15 cellular contexts compared by ENCODE assay signal in the genomic region with DNA sequence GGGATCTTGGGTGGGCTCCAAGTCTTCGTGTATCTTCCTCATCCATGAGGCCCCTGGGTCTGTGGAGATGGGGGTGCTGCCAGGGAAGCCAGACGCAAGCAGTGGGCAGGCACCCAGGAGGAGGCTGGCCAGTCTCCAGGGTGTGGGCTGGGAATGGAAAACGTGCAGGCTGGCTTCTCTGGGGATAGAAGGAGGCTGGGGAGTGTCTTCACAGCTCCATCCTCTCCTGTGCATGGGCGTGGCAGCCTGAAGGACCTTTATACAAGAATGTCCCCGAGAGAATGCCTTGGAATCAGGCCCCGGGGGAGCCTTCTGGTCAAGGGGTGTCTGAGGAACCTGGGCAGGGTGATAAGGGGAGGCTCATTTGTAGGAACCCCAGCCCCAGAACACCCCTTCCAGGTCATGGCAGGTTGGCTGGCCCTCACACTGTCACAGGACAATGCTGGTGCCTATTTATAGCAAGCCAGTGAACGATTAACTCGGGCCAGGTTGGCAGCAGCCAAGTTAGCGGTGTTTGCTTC. TPM values are rescaled to one million over a fixed set of nuclear protein-coding genes. Genes with fewer than 3 reads are reported as not detected.
DNase-seq lines count a peak whose midpoint lies in the region; ATAC-seq and TF ChIP-seq lines count a peak whose summit lies in the region.
"Had no signal": no experiment of that assay in that cellular context is flagged by ENCODE, and none has a peak within 500 bp of the region (broad histone marks: within the 10 kb centered on the region; RNA-seq: fewer than 3 reads in every experiment).

No MANE protein-coding gene starts in this region.

- H3K4me1 Mint-ChIP-seq in activated CD4-positive, alpha-beta T cell treated with anti-CD3 and anti-CD28 coated beads, Interleukin-2, amount 10 ng/mL, durations not matched to agents 24 days and 14 days: no peaks in the 10 kb centered on the region
- H3K4me1 Mint-ChIP-seq in nephron progenitor cell: peaks cover 4% of the 10 kb centered on the region
- H3K4me1 Mint-ChIP-seq: CD4-positive, CD25-positive, alpha-beta regulatory T cell had no signal

- no peaks in the 10 kb centered on the region for H3K27me3 Mint-ChIP-seq in activated CD4-positive, alpha-beta T cell treated with anti-CD3 and anti-CD28 coated beads, Interleukin-2, amount 10 ng/mL, durations not matched to agents 24 days and 14 days
- H3K27me3 Mint-ChIP-seq in nephron progenitor cell (ENCODE audit: low read depth, poor library complexity): peaks cover 18% of the 10 kb centered on the region

- no peak overlapping the region for H3K27ac Mint-ChIP-seq in activated CD4-positive, alpha-beta T cell treated with anti-CD3 and anti-CD28 coated beads, Interleukin-2, amount 10 ng/mL, durations not matched to agents 24 days and 14 days
- H3K27ac Mint-ChIP-seq in nephron progenitor cell: no peak overlapping the region
- H3K27ac Mint-ChIP-seq: CD4-positive, CD25-positive, alpha-beta regulatory T cell had no signal

- DNase-seq in NCI-H1105 (lab: John Stamatoyannopoulos, UW): peak; percentile 43
- DNase-seq in dorsolateral prefrontal cortex: peak; percentile 29 to 79 (median 64)
- peak; percentile 64 to 79 (median 70) for DNase-seq in right lobe of liver
- DNase-seq in thyroid gland: peak; percentile 60 to 61
- DNase-seq in activated CD4-positive, alpha-beta T cell treated with anti-CD3 and anti-CD28 coated beads, Interleukin-2, amount 10 ng/mL, durations not matched to agents 24 days and 14 days: no peak
- DNase-seq in nephron progenitor cell: no peak
- DNase-seq: activated CD4-positive, alpha-beta T cell treated with anti-CD3 and anti-CD28 coated beads, Interleukin-2, amount 50 U/mL, for 4 hours; CD4-positive, CD25-positive, alpha-beta regulatory T cell; NCI-H2227 treated with DMSO at 0.1 percent for 48 hours had no signal

- no peaks in the 10 kb centered on the region for H3K27me3 ChIP-seq in dorsolateral prefrontal cortex
- H3K27me3 ChIP-seq in right lobe of liver: no peaks in the 10 kb centered on the region
- H3K27me3 ChIP-seq in thyroid gland: no peaks in the 10 kb centered on the region
- H3K27me3 ChIP-seq: cardiac muscle cell had no signal

- no peak for TF ChIP-seq POLR2A in right lobe of liver (IDR thresholded peaks at IDR 0.05)
- no peak for TF ChIP-seq POLR2A in thyroid gland (IDR thresholded peaks at IDR 0.05)

- TF ChIP-seq CTCF in dorsolateral prefrontal cortex (IDR thresholded peaks at IDR 0.05 in 54 of 56, conservative IDR thresholded peaks at IDR 0.05 in 2 of 56; ENCODE audit: low read depth in 1 of 56, partially characterized antibody in 56 of 56) (no peak), right lobe of liver (IDR thresholded peaks at IDR 0.05) (no peak), thyroid gland (IDR thresholded peaks at IDR 0.05) (no peak), nephron progenitor cell (IDR thresholded peaks at IDR 0.05) (no peak)

- H3K36me3 ChIP-seq in right lobe of liver (no peaks in the 10 kb centered on the region), thyroid gland (no peaks in the 10 kb centered on the region)
- H3K36me3 ChIP-seq: cardiac muscle cell had no signal

- ATAC-seq in right lobe of liver (peak; percentile 96 to 98 (median 97)), HG03565 (IDR thresholded peaks at IDR 0.05; ENCODE audit: unreplicated experiment) (no peak), HG02571 (IDR thresholded peaks at IDR 0.05; ENCODE audit: unreplicated experiment) (no peak)

- H3K4me3 ChIP-seq in dorsolateral prefrontal cortex (no peak overlapping the region), right lobe of liver (no peak overlapping the region), thyroid gland (replicated peaks in 1 of 3) (no peak overlapping the region)
- H3K4me3 ChIP-seq: cardiac muscle cell had no signal

- H3K9me3 ChIP-seq in right lobe of liver (no peaks in the 10 kb centered on the region), thyroid gland (no peaks in the 10 kb centered on the region)

- H3K9me3 Mint-ChIP-seq in activated CD4-positive, alpha-beta T cell treated with anti-CD3 and anti-CD28 coated beads, Interleukin-2, amount 10 ng/mL, durations not matched to agents 24 days and 14 days: peaks cover 7% of the 10 kb centered on the region
- peaks cover 16% of the 10 kb centered on the region for H3K9me3 Mint-ChIP-seq in nephron progenitor cell

- H3K4me3 Mint-ChIP-seq in activated CD4-positive, alpha-beta T cell treated with anti-CD3 and anti-CD28 coated beads, Interleukin-2, amount 10 ng/mL, durations not matched to agents 24 days and 14 days: no peak overlapping the region
- no peak overlapping the region for H3K4me3 Mint-ChIP-seq in nephron progenitor cell
- H3K4me3 Mint-ChIP-seq: CD4-positive, CD25-positive, alpha-beta regulatory T cell had no signal

- no peaks in the 10 kb centered on the region for H3K36me3 Mint-ChIP-seq in activated CD4-positive, alpha-beta T cell treated with anti-CD3 and anti-CD28 coated beads, Interleukin-2, amount 10 ng/mL, durations not matched to agents 24 days and 14 days (ENCODE audit: low read depth)
- H3K36me3 Mint-ChIP-seq in nephron progenitor cell (ENCODE audit: low read depth): peaks cover 8% of the 10 kb centered on the region

- peaks cover 0 to 15% (median 2%) of the 10 kb centered on the region in 4 donors for H3K4me1 ChIP-seq in right lobe of liver
- peaks cover 7 to 9% of the 10 kb centered on the region in 2 donors for H3K4me1 ChIP-seq in thyroid gland

- peak overlapping the region in 1 of 59 donors; percentile 9 for H3K27ac ChIP-seq in dorsolateral prefrontal cortex
- no peak overlapping the region for H3K27ac ChIP-seq in right lobe of liver
- no peak overlapping the region for H3K27ac ChIP-seq in thyroid gland
- H3K27ac ChIP-seq: cardiac muscle cell, epithelial cell of prostate, HL-60 had no signal

- 11% methylated on average over 3 of the region's 9 CpGs for WGBS in right lobe of liver (ENCODE audit: insufficient coverage, low coverage, low lambda C conversion rate, missing lambda C conversion rate)
- 20 to 26% methylated on average over 8 to 9 of the region's 9 CpGs for WGBS in thyroid gland, 2 donors

- intact Hi-C loops in dorsolateral prefrontal cortex (cut with DNase I): no loop called here
- intact Hi-C loops in right lobe of liver (cut with DNase I): no loop called here
- intact Hi-C loops in thyroid gland (cut with DNase I): no loop called here
- intact Hi-C loops in activated CD4-positive, alpha-beta T cell treated with anti-CD3 and anti-CD28 coated beads, Interleukin-2, amount 10 ng/mL, durations not matched to agents 24 days and 14 days (cut with micrococcal nuclease): no loop called here

RNA-seq across cellular contexts. Expression of gene SGSM1, which starts 14.0 kb away (rescaled TPM):
- total RNA-seq in dorsolateral prefrontal cortex (10 to 100 TPM; 15.7 to 56.9 (median 39.7) TPM), right lobe of liver (under 1 TPM; 0.11 to 0.78 (median 0.41) TPM), thyroid gland (1 to 10 TPM; 4.2 to 6.7 (median 5.6) TPM)
- 0.14 and 0.19 TPM in 2 replicates for total RNA-seq in activated CD4-positive, alpha-beta T cell treated with anti-CD3 and anti-CD28 coated beads, Interleukin-2, amount 10 ng/mL, durations not matched to agents 24 days and 14 days

RNA-seq across cellular contexts. Expression of gene PIWIL3, which starts 45.5 kb away (rescaled TPM):
- under 1 TPM in 5 of 120 experiments, not detected in 115; 0.22 to 0.76 (median 0.25) TPM for total RNA-seq in dorsolateral prefrontal cortex
- total RNA-seq in right lobe of liver: not detected
- not detected for total RNA-seq in thyroid gland
- not detected in 2 replicates for total RNA-seq in activated CD4-positive, alpha-beta T cell treated with anti-CD3 and anti-CD28 coated beads, Interleukin-2, amount 10 ng/mL, durations not matched to agents 24 days and 14 days
- total RNA-seq: cardiac muscle cell; CD4-positive, CD25-positive, alpha-beta regulatory T cell; T-helper 2 cell treated with Interferon-gamma antibody and Interleukin-4, amounts not matched to agents 100 ng/mL and 5 ng/mL, for 36 hours had no signal

Comparison
In these comparisons a context has a peak if more than half of its experiments do, and no peak if none do; other contexts are left out.
1. DNase-seq: peak in NCI-H1105 (single experiment), dorsolateral prefrontal cortex (10 of 10), right lobe of liver (3 of 3) and thyroid gland (2 of 2); none in activated CD4-positive, alpha-beta T cell treated with anti-CD3 and anti-CD28 coated beads, Interleukin-2, amount 10 ng/mL, durations not matched to agents 24 days and 14 days (single experiment) and nephron progenitor cell (single experiment).
2. ATAC-seq: peak in right lobe of liver (4 of 4); none in HG03565 (single experiment) and HG02571 (single experiment).